Comparison of ENCODE assay signal across 1 cellular context in the genomic region with DNA sequence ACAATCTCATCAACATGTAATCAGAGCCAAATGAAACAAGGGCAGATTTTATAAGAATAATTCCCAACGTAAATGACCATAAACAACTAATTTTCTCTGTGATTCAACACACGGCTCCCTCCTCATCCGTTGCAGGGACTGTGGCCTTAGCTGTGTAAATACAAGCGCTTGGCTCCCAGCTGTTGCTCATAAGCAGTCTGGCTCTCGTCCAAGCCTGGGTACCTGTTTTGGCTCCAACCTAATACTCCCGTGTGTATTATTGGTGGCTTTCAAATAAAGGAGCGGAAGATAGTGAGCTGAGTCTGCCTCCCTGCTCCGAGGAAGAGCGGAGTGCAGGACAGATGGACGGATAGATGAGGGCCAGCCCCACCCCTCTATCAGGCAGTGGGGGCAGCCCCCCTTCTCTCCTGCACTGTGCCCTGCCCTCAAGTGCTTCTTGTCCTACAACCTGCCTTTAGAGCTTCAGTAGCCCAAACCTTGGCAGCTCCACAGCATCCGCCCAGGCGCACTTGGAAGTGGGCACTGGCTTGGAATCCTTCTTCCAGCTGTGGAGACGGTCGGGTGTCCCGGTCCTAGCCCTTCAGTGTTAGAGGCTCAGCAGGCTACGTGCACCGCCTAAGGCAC.
TF ChIP-seq lines count a peak whose summit lies in the region.

No MANE protein-coding gene starts in this region.

TF ChIP-seq in GM23338, 12 proteins besides CTCF, POLR2A, EP300 and RAD21 (continued from another document):
- TF ChIP-seq CREB1 (CRISPR knock-in tag; IDR thresholded peaks at IDR 0.05; ENCODE audit: low read depth) (no peak), NANOG (IDR thresholded peaks at IDR 0.05; ENCODE audit: borderline replicate concordance) (no peak), EZH2 (IDR thresholded peaks at IDR 0.05; ENCODE audit: low read depth, unreplicated experiment) (no peak), STAT1 (IDR thresholded peaks at IDR 0.05; ENCODE audit: unreplicated experiment) (no peak), EZH2phosphoT487 (IDR thresholded peaks at IDR 0.05; ENCODE audit: unreplicated experiment) (no peak), JUNB (IDR thresholded peaks at IDR 0.05; ENCODE audit: unreplicated experiment) (no peak), ZNF114 (CRISPR knock-in tag; IDR thresholded peaks at IDR 0.05) (no peak)
- TF ChIP-seq, protein P1, sequence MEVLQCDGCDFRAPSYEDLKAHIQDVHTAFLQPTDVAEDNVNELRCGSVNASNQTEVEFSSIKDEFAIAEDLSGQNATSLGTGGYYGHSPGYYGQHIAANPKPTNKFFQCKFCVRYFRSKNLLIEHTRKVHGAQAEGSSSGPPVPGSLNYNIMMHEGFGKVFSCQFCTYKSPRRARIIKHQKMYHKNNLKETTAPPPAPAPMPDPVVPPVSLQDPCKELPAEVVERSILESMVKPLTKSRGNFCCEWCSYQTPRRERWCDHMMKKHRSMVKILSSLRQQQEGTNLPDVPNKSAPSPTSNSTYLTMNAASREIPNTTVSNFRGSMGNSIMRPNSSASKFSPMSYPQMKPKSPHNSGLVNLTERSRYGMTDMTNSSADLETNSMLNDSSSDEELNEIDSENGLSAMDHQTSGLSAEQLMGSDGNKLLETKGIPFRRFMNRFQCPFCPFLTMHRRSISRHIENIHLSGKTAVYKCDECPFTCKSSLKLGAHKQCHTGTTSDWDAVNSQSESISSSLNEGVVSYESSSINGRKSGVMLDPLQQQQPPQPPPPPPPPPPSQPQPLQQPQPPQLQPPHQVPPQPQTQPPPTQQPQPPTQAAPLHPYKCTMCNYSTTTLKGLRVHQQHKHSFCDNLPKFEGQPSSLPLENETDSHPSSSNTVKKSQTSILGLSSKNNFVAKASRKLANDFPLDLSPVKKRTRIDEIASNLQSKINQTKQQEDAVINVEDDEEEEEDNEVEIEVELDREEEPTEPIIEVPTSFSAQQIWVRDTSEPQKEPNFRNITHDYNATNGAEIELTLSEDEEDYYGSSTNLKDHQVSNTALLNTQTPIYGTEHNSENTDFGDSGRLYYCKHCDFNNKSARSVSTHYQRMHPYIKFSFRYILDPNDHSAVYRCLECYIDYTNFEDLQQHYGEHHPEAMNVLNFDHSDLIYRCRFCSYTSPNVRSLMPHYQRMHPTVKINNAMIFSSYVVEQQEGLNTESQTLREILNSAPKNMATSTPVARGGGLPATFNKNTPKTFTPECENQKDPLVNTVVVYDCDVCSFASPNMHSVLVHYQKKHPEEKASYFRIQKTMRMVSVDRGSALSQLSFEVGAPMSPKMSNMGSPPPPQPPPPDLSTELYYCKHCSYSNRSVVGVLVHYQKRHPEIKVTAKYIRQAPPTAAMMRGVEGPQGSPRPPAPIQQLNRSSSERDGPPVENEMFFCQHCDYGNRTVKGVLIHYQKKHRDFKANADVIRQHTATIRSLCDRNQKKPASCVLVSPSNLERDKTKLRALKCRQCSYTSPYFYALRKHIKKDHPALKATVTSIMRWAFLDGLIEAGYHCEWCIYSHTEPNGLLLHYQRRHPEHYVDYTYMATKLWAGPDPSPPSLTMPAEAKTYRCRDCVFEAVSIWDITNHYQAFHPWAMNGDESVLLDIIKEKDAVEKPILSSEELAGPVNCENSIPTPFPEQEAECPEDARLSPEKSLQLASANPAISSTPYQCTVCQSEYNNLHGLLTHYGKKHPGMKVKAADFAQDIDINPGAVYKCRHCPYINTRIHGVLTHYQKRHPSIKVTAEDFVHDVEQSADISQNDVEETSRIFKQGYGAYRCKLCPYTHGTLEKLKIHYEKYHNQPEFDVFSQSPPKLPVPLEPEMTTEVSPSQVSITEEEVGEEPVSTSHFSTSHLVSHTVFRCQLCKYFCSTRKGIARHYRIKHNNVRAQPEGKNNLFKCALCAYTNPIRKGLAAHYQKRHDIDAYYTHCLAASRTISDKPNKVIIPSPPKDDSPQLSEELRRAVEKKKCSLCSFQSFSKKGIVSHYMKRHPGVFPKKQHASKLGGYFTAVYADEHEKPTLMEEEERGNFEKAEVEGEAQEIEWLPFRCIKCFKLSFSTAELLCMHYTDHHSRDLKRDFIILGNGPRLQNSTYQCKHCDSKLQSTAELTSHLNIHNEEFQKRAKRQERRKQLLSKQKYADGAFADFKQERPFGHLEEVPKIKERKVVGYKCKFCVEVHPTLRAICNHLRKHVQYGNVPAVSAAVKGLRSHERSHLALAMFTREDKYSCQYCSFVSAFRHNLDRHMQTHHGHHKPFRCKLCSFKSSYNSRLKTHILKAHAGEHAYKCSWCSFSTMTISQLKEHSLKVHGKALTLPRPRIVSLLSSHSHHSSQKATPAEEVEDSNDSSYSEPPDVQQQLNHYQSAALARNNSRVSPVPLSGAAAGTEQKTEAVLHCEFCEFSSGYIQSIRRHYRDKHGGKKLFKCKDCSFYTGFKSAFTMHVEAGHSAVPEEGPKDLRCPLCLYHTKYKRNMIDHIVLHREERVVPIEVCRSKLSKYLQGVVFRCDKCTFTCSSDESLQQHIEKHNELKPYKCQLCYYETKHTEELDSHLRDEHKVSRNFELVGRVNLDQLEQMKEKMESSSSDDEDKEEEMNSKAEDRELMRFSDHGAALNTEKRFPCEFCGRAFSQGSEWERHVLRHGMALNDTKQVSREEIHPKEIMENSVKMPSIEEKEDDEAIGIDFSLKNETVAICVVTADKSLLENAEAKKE (CRISPR knock-in tag; IDR thresholded peaks at IDR 0.05), result no peak
- TF ChIP-seq, protein P2, sequence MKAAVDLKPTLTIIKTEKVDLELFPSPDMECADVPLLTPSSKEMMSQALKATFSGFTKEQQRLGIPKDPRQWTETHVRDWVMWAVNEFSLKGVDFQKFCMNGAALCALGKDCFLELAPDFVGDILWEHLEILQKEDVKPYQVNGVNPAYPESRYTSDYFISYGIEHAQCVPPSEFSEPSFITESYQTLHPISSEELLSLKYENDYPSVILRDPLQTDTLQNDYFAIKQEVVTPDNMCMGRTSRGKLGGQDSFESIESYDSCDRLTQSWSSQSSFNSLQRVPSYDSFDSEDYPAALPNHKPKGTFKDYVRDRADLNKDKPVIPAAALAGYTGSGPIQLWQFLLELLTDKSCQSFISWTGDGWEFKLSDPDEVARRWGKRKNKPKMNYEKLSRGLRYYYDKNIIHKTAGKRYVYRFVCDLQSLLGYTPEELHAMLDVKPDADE (IDR thresholded peaks at IDR 0.05), result no peak
